39 cellular contexts compared by ENCODE assay signal in genomic region chr7:137531671-137532070, GRCh38.
"Had no signal": no experiment of that assay in that cellular context is flagged by ENCODE, and none has a peak within 500 bp of the region (broad histone marks: within the 10 kb centered on the region; RNA-seq: fewer than 3 reads in every experiment).

No MANE protein-coding gene starts in this region.

- H3K36me3 ChIP-seq: adrenal gland, ascending aorta, brain microvascular endothelial cell, breast epithelium, cardiac muscle cell had no signal

- H3K27ac Mint-ChIP-seq: activated naive CD4-positive, alpha-beta T cell treated with anti-CD3 and anti-CD28 coated beads for 36 hours; activated naive CD4-positive, alpha-beta T cell treated with anti-CD3 and anti-CD28 coated beads, Interleukin-2, amount 10 ng/mL, durations not matched to agents 7 days and 5 days; activated naive CD4-positive, alpha-beta T cell treated with anti-CD3 and anti-CD28 coated beads, Interleukin-2, amount 50 U/mL, for 24 hours; activated naive CD4-positive, alpha-beta T cell treated with anti-CD3 and anti-CD28 coated beads, Interleukin-2, amount 50 U/mL, for 72 hours; activated naive CD8-positive, alpha-beta T cell; activated naive CD8-positive, alpha-beta T cell treated with anti-CD3 and anti-CD28 coated beads for 36 hours; activated naive CD8-positive, alpha-beta T cell treated with anti-CD3 and anti-CD28 coated beads, Interleukin-2, amount 10 ng/mL, durations not matched to agents 7 days and 5 days; activated naive CD8-positive, alpha-beta T cell treated with anti-CD3 and anti-CD28 coated beads, Interleukin-2, amount 50 U/mL, for 24 hours; activated T-cell treated with anti-CD3 and anti-CD28 coated beads, Interleukin-2, amount 50 U/mL, for 24 hours; activated T-cell treated with anti-CD3 and anti-CD28 coated beads, Interleukin-2, amount 50 U/mL, for 72 hours; activated T-helper 17 cell treated with anti-CD3 and anti-CD28 coated beads, Interleukin-2, amount 50 U/mL, for 72 hours; activated T-helper 2 cell treated with anti-CD3 and anti-CD28 coated beads, Interferon-gamma antibody, Interleukin-2, Interleukin-4, amounts not matched to agents 10 μg/mL and 5 μg/mL and 100 μg/mL, durations not matched to agents 14 hours and 24 hours and 36 hours; brain had no signal

- H3K4me1 ChIP-seq: adrenal gland, ascending aorta, body of pancreas, breast epithelium had no signal

- H3K9me3 Mint-ChIP-seq: activated naive CD4-positive, alpha-beta T cell treated with anti-CD3 and anti-CD28 coated beads for 36 hours; activated naive CD4-positive, alpha-beta T cell treated with anti-CD3 and anti-CD28 coated beads, Interleukin-2, amount 10 ng/mL, durations not matched to agents 7 days and 5 days; activated naive CD4-positive, alpha-beta T cell treated with anti-CD3 and anti-CD28 coated beads, Interleukin-2, amount 50 U/mL, for 24 hours; activated naive CD8-positive, alpha-beta T cell treated with anti-CD3 and anti-CD28 coated beads for 36 hours; activated naive CD8-positive, alpha-beta T cell treated with anti-CD3 and anti-CD28 coated beads, Interleukin-2, amount 10 ng/mL, durations not matched to agents 7 days and 5 days; activated naive CD8-positive, alpha-beta T cell treated with anti-CD3 and anti-CD28 coated beads, Interleukin-2, amount 50 U/mL, for 24 hours; activated T-cell treated with anti-CD3 and anti-CD28 coated beads, Interleukin-2, amount 50 U/mL, for 24 hours; activated T-cell treated with anti-CD3 and anti-CD28 coated beads, Interleukin-2, amount 50 U/mL, for 4 hours; activated T-cell treated with anti-CD3 and anti-CD28 coated beads, Interleukin-2, amount 50 U/mL, for 72 hours; activated T-helper 2 cell treated with anti-CD3 and anti-CD28 coated beads, Interferon-gamma antibody, Interleukin-2, Interleukin-4, amounts not matched to agents 10 μg/mL and 5 μg/mL and 100 μg/mL, durations not matched to agents 14 hours and 24 hours and 36 hours; brain had no signal

- H3K27ac ChIP-seq: adrenal gland, ascending aorta, body of pancreas, brain microvascular endothelial cell, breast epithelium, cardiac muscle cell had no signal

- FAIRE-seq: astrocyte, bronchial epithelial cell, colon had no signal

- H3K4me1 Mint-ChIP-seq: activated naive CD4-positive, alpha-beta T cell treated with anti-CD3 and anti-CD28 coated beads, Interleukin-2, amount 10 ng/mL, durations not matched to agents 7 days and 5 days; activated naive CD4-positive, alpha-beta T cell treated with anti-CD3 and anti-CD28 coated beads, Interleukin-2, amount 50 U/mL, for 24 hours; activated naive CD8-positive, alpha-beta T cell treated with anti-CD3 and anti-CD28 coated beads for 36 hours; activated naive CD8-positive, alpha-beta T cell treated with anti-CD3 and anti-CD28 coated beads, Interleukin-2, amount 10 ng/mL, durations not matched to agents 7 days and 5 days; activated naive CD8-positive, alpha-beta T cell treated with anti-CD3 and anti-CD28 coated beads, Interleukin-2, amount 50 U/mL, for 24 hours; activated T-helper 17 cell treated with anti-CD3 and anti-CD28 coated beads, Interleukin-2, amount 50 U/mL, for 72 hours; brain; central memory CD8-positive, alpha-beta T cell had no signal

- H3K27me3 Mint-ChIP-seq: activated naive CD4-positive, alpha-beta T cell treated with anti-CD3 and anti-CD28 coated beads, Interleukin-2, amount 10 ng/mL, durations not matched to agents 7 days and 5 days; activated naive CD8-positive, alpha-beta T cell; activated naive CD8-positive, alpha-beta T cell treated with anti-CD3 and anti-CD28 coated beads for 36 hours; activated naive CD8-positive, alpha-beta T cell treated with anti-CD3 and anti-CD28 coated beads, Interleukin-2, amount 10 ng/mL, durations not matched to agents 7 days and 5 days; brain had no signal

- H3K27me3 ChIP-seq: adrenal gland, ascending aorta, body of pancreas, brain microvascular endothelial cell, breast epithelium, cardiac muscle cell had no signal

- ATAC-seq: activated naive CD4-positive, alpha-beta T cell treated with anti-CD3 and anti-CD28 coated beads, Interleukin-2, amount 50 U/mL, for 72 hours; activated naive CD8-positive, alpha-beta T cell treated with anti-CD3 and anti-CD28 coated beads, Interleukin-2, amount 50 U/mL, for 24 hours; activated T-cell treated with anti-CD3 and anti-CD28 coated beads, Interleukin-2, amount 50 U/mL, for 4 hours; activated T-cell treated with anti-CD3 and anti-CD28 coated beads, Interleukin-2, amount 50 U/mL, for 72 hours; activated T-helper 17 cell treated with anti-CD3 and anti-CD28 coated beads, Interleukin-2, amount 50 U/mL, for 72 hours; body of pancreas had no signal

- H3K36me3 Mint-ChIP-seq: activated naive CD4-positive, alpha-beta T cell treated with anti-CD3 and anti-CD28 coated beads, Interleukin-2, amount 10 ng/mL, durations not matched to agents 7 days and 5 days; activated naive CD4-positive, alpha-beta T cell treated with anti-CD3 and anti-CD28 coated beads, Interleukin-2, amount 50 U/mL, for 24 hours; activated naive CD4-positive, alpha-beta T cell treated with anti-CD3 and anti-CD28 coated beads, Interleukin-2, amount 50 U/mL, for 72 hours; activated naive CD8-positive, alpha-beta T cell; activated naive CD8-positive, alpha-beta T cell treated with anti-CD3 and anti-CD28 coated beads for 36 hours; activated naive CD8-positive, alpha-beta T cell treated with anti-CD3 and anti-CD28 coated beads, Interleukin-2, amount 10 ng/mL, durations not matched to agents 7 days and 5 days; brain had no signal

- DNase-seq: activated effector memory CD4-positive, alpha-beta T cell treated with anti-CD3 and anti-CD28 coated beads, Interleukin-2, amount 50 U/mL, for 16 hours; activated effector memory CD4-positive, alpha-beta T cell treated with Interleukin-2 at 50 U/mL for 16 hours; activated gamma-delta T cell; activated gamma-delta T cell treated with Interleukin-2 at 50 U/mL for 16 hours; activated naive CD4-positive, alpha-beta T cell; activated naive CD4-positive, alpha-beta T cell treated with anti-CD3 and anti-CD28 coated beads for 36 hours; activated naive CD4-positive, alpha-beta T cell treated with anti-CD3 and anti-CD28 coated beads, Interleukin-2, amount 10 ng/mL, durations not matched to agents 7 days and 5 days; activated naive CD4-positive, alpha-beta T cell treated with anti-CD3 and anti-CD28 coated beads, Interleukin-2, amount 50 U/mL, for 16 hours; activated naive CD4-positive, alpha-beta T cell treated with Interleukin-2 at 50 U/mL for 16 hours; activated naive CD8-positive, alpha-beta T cell treated with anti-CD3 and anti-CD28 coated beads for 36 hours; activated naive CD8-positive, alpha-beta T cell treated with anti-CD3 and anti-CD28 coated beads, Interleukin-2, amount 10 ng/mL, durations not matched to agents 7 days and 5 days; activated naive CD8-positive, alpha-beta T cell treated with anti-CD3 and anti-CD28 coated beads, Interleukin-2, amount 50 U/mL, for 24 hours; activated T-cell treated with anti-CD3 and anti-CD28 coated beads, Interleukin-2, amount 50 U/mL, for 24 hours; activated T-cell treated with anti-CD3 and anti-CD28 coated beads, Interleukin-2, amount 50 U/mL, for 4 hours; activated T-cell treated with anti-CD3 and anti-CD28 coated beads, Interleukin-2, amount 50 U/mL, for 48 hours; activated T-cell treated with anti-CD3 and anti-CD28 coated beads, Interleukin-2, amount 50 U/mL, for 72 hours; adrenal gland; amniotic stem cell; amygdala; anterior cingulate cortex; aorta; body of pancreas; brain microvascular endothelial cell; caudate nucleus; central memory CD4-positive, alpha-beta T cell; cerebellar nuclear complex had no signal

- H3K4me3 ChIP-seq: adrenal gland, ascending aorta, body of pancreas, breast epithelium, cardiac muscle cell had no signal

- H3K9me3 ChIP-seq: adrenal gland, ascending aorta, body of pancreas, breast epithelium had no signal

- H3K4me3 Mint-ChIP-seq: activated naive CD4-positive, alpha-beta T cell treated with anti-CD3 and anti-CD28 coated beads for 36 hours; activated naive CD4-positive, alpha-beta T cell treated with anti-CD3 and anti-CD28 coated beads, Interleukin-2, amount 10 ng/mL, durations not matched to agents 7 days and 5 days; activated naive CD4-positive, alpha-beta T cell treated with anti-CD3 and anti-CD28 coated beads, Interleukin-2, amount 50 U/mL, for 24 hours; activated naive CD8-positive, alpha-beta T cell; activated naive CD8-positive, alpha-beta T cell treated with anti-CD3 and anti-CD28 coated beads for 36 hours; activated naive CD8-positive, alpha-beta T cell treated with anti-CD3 and anti-CD28 coated beads, Interleukin-2, amount 10 ng/mL, durations not matched to agents 7 days and 5 days; activated naive CD8-positive, alpha-beta T cell treated with anti-CD3 and anti-CD28 coated beads, Interleukin-2, amount 50 U/mL, for 24 hours; activated T-cell treated with anti-CD3 and anti-CD28 coated beads, Interleukin-2, amount 50 U/mL, for 24 hours; activated T-cell treated with anti-CD3 and anti-CD28 coated beads, Interleukin-2, amount 50 U/mL, for 4 hours; activated T-cell treated with anti-CD3 and anti-CD28 coated beads, Interleukin-2, amount 50 U/mL, for 72 hours; activated T-helper 17 cell treated with anti-CD3 and anti-CD28 coated beads, Interleukin-2, amount 50 U/mL, for 72 hours; brain; central memory CD8-positive, alpha-beta T cell had no signal
